Comparison of ENCODE assay signal across 26 cellular contexts in the genomic region with DNA sequence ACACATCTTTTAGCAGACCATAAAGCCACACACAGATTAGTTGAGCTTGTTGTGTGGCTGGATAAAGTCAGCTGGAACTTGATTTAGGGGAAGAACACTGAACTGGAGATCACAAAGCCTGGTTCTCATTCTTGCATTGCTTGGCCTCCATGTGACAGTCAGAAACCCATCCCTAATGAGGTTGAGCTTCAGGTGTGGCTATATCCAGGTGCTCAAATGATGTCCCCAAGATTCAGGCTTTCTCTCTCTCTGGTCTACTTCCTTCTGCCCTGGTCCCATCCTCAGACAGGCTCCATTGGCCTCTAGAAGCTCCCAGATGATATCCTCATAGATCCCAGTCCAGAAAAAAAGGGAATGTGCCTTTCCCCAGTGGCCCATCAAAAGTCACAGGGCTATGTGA.
"Had no signal": no experiment of that assay in that cellular context is flagged by ENCODE, and none has a peak within 500 bp of the region (broad histone marks: within the 10 kb centered on the region; RNA-seq: fewer than 3 reads in every experiment).

No MANE protein-coding gene starts in this region.

- H3K4me1 ChIP-seq: foreskin keratinocyte, left lung, lower lobe of right lung had no signal

- ATAC-seq: effector memory CD8-positive, alpha-beta T cell; esophagus mucosa; foreskin keratinocyte; gastroesophageal sphincter; heart left ventricle; left lung; left ventricle myocardium superior; lower lobe of right lung; mucosa of descending colon had no signal

- H3K9me3 ChIP-seq: gastroesophageal sphincter, heart left ventricle, left lung, lower lobe of right lung, mucosa of descending colon had no signal

- FAIRE-seq: colon, endometrium, frontal cortex, islet of Langerhans, kidney had no signal

- H3K4me3 Mint-ChIP-seq: effector memory CD8-positive, alpha-beta T cell; endodermal cell; mesothelial cell of epicardium; naive B cell had no signal

- H3K27me3 ChIP-seq: foreskin keratinocyte, gastroesophageal sphincter, heart left ventricle, left lung had no signal

- H3K9me3 Mint-ChIP-seq: effector memory CD8-positive, alpha-beta T cell; endodermal cell; mesothelial cell of epicardium; naive B cell had no signal

- H3K36me3 ChIP-seq: gastroesophageal sphincter, heart left ventricle, left lung, lower lobe of right lung had no signal

- H3K4me3 ChIP-seq: coronary artery, dorsolateral prefrontal cortex, gastroesophageal sphincter, heart left ventricle, left lung, lower lobe of right lung, mucosa of descending colon had no signal

- H3K27ac ChIP-seq: coronary artery, dorsolateral prefrontal cortex, epithelial cell of prostate, foreskin keratinocyte, gastroesophageal sphincter, heart left ventricle, left lung, lower lobe of right lung had no signal

- DNase-seq: dermis blood vessel endothelial cell; dorsolateral prefrontal cortex; effector CD8-positive, alpha-beta T cell; effector memory CD8-positive, alpha-beta T cell; endodermal cell; erythroblast; foreskin keratinocyte; heart left ventricle; hippocampal formation; kidney; kidney glomerular epithelial cell; left lung; left ventricle myocardium superior; lower lobe of right lung; mesenchymal stem cell; mucosa of descending colon; naive B cell had no signal

- H3K27ac Mint-ChIP-seq: effector memory CD8-positive, alpha-beta T cell; endodermal cell; mesothelial cell of epicardium; naive B cell had no signal

- H3K4me1 Mint-ChIP-seq: naive B cell had no signal

- H3K36me3 Mint-ChIP-seq: mesothelial cell of epicardium, naive B cell had no signal
